15 cellular contexts compared by ENCODE assay signal in the genomic region with DNA sequence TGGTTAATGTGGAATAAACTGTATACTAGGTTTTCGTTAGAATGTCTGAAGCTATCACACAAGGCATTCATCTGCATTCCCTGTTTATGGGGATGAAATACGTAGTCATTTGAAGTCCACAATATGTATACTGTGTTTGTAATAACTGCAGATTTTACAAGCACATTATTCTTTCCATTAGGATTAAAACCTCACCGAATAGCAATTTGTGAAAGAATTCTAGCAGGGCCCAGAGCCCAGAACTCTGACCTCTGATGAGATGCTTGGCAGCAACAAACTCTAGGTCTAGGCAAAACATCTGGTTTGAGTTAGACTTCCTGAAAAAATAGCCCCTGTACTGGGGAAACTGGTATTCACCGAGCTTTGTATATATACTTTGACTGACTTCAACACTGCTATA.
A peak's percentile ranks its signal among the peaks of the same experiment; 100 is the strongest.
DNase-seq lines count a peak whose midpoint lies in the region; ATAC-seq and TF ChIP-seq lines count a peak whose summit lies in the region.
"Had no signal": no experiment of that assay in that cellular context is flagged by ENCODE, and none has a peak within 500 bp of the region (broad histone marks: within the 10 kb centered on the region; RNA-seq: fewer than 3 reads in every experiment).

No MANE protein-coding gene starts in this region.

- no peaks in the 10 kb centered on the region for H3K36me3 ChIP-seq in aorta (ENCODE audit: control insufficient read depth in 1 of 2, insufficient read depth in 2 of 2, low read length in 1 of 2)
- H3K36me3 ChIP-seq: gastrocnemius medialis had no signal

- no peaks in the 10 kb centered on the region for H3K9me3 ChIP-seq in aorta (ENCODE audit: control insufficient read depth, low read length)
- H3K9me3 ChIP-seq: gastrocnemius medialis, psoas muscle had no signal

- peak overlapping the region in 1 of 2 donors; percentile 1 for H3K27ac ChIP-seq in aorta (ENCODE audit: low read depth in 1 of 2, low read length in 2 of 2)
- H3K27ac ChIP-seq: gastrocnemius medialis, psoas muscle had no signal

- POLR2A ChIA-PET in GM10248 (lab: Yijun Ruan, JAX): no interaction called here

- no peaks in the 10 kb centered on the region for H3K4me1 Mint-ChIP-seq in activated T-helper 1 cell treated with anti-CD3 and anti-CD28 coated beads, Interleukin-12 subunit alpha, Interleukin-12 subunit beta, Interleukin-2, Interleukin-4 antibody, amounts not matched to agents 30 ng/mL and 10 ng/mL and 1 ng/mL, durations not matched to agents 14 hours and 24 hours and 36 hours (ENCODE audit: low read depth)
- H3K4me1 Mint-ChIP-seq: stimulated activated memory B cell treated with anti-CD40 and anti-IgM and Interleukin-4, amounts not matched to agents 10 μg/mL and 1 μg/mL and 100 μg/mL, for 72 hours had no signal

- peaks cover 0 to 7% of the 10 kb centered on the region in 2 donors for H3K4me1 ChIP-seq in aorta (ENCODE audit: control insufficient read depth in 1 of 2, insufficient read depth in 2 of 2, low read length in 2 of 2)
- H3K4me1 ChIP-seq: gastrocnemius medialis, psoas muscle had no signal

- CTCF ChIA-PET in GM10248 (lab: Yijun Ruan, JAX): interaction anchor here (1.3 to 1.7 kb wide), 3 partner anchors 13 to 20 kb away, joined by 3 to 5 read pairs (median 5); no protein-coding TSS in a partner anchor

- H3K27ac Mint-ChIP-seq in activated T-helper 1 cell treated with anti-CD3 and anti-CD28 coated beads, Interleukin-12 subunit alpha, Interleukin-12 subunit beta, Interleukin-2, Interleukin-4 antibody, amounts not matched to agents 30 ng/mL and 10 ng/mL and 1 ng/mL, durations not matched to agents 14 hours and 24 hours and 36 hours: no peak overlapping the region
- H3K27ac Mint-ChIP-seq: activated naive CD4-positive, alpha-beta T cell treated with anti-CD3 and anti-CD28 coated beads for 36 hours; dendritic cell treated with granulocyte-macrophage colony-stimulating factor and Interleukin-4, amounts not matched to agents 40 ng/mL and 50 ng/mL, for 4 days; stimulated activated memory B cell treated with anti-CD40 and anti-IgM and Interleukin-4, amounts not matched to agents 10 μg/mL and 1 μg/mL and 100 μg/mL, for 72 hours had no signal

- H3K9me3 Mint-ChIP-seq in activated T-helper 1 cell treated with anti-CD3 and anti-CD28 coated beads, Interleukin-12 subunit alpha, Interleukin-12 subunit beta, Interleukin-2, Interleukin-4 antibody, amounts not matched to agents 30 ng/mL and 10 ng/mL and 1 ng/mL, durations not matched to agents 14 hours and 24 hours and 36 hours: no peaks in the 10 kb centered on the region
- H3K9me3 Mint-ChIP-seq: activated naive CD4-positive, alpha-beta T cell treated with anti-CD3 and anti-CD28 coated beads for 36 hours; dendritic cell treated with granulocyte-macrophage colony-stimulating factor and Interleukin-4, amounts not matched to agents 40 ng/mL and 50 ng/mL, for 4 days; stimulated activated memory B cell treated with anti-CD40 and anti-IgM and Interleukin-4, amounts not matched to agents 10 μg/mL and 1 μg/mL and 100 μg/mL, for 72 hours had no signal

- TF ChIP-seq CTCF in astrocyte of the spinal cord (IDR thresholded peaks at IDR 0.05; ENCODE audit: low read depth, low read length) (no peak), GM10248 (IDR thresholded peaks at IDR 0.05; ENCODE audit: control extremely low read depth, extremely low read depth, low read depth, missing control alignments) (no peak)

- no peaks in the 10 kb centered on the region for H3K36me3 Mint-ChIP-seq in activated T-helper 1 cell treated with anti-CD3 and anti-CD28 coated beads, Interleukin-12 subunit alpha, Interleukin-12 subunit beta, Interleukin-2, Interleukin-4 antibody, amounts not matched to agents 30 ng/mL and 10 ng/mL and 1 ng/mL, durations not matched to agents 14 hours and 24 hours and 36 hours (ENCODE audit: low read depth)

- H3K27me3 ChIP-seq in aorta (ENCODE audit: control insufficient read depth in 1 of 2, insufficient read depth in 2 of 2, low read length in 1 of 2): no peaks in the 10 kb centered on the region
- H3K27me3 ChIP-seq: gastrocnemius medialis had no signal

- no peak overlapping the region for H3K4me3 ChIP-seq in astrocyte of the spinal cord (ENCODE audit: low read depth, low read length)
- no peak overlapping the region for H3K4me3 ChIP-seq in aorta (ENCODE audit: low read length in 2 of 2)
- H3K4me3 ChIP-seq: gastrocnemius medialis, psoas muscle had no signal

- ATAC-seq in aorta (ENCODE audit: low FRiP score): peak; percentile 57
- ATAC-seq: gastrocnemius medialis; psoas muscle; stimulated activated memory B cell treated with anti-CD40 and anti-IgM and Interleukin-4, amounts not matched to agents 10 μg/mL and 1 μg/mL and 100 μg/mL, for 72 hours had no signal

- H3K27me3 Mint-ChIP-seq in activated T-helper 1 cell treated with anti-CD3 and anti-CD28 coated beads, Interleukin-12 subunit alpha, Interleukin-12 subunit beta, Interleukin-2, Interleukin-4 antibody, amounts not matched to agents 30 ng/mL and 10 ng/mL and 1 ng/mL, durations not matched to agents 14 hours and 24 hours and 36 hours (ENCODE audit: insufficient read depth): peaks cover 2% of the 10 kb centered on the region
- H3K27me3 Mint-ChIP-seq: dendritic cell treated with granulocyte-macrophage colony-stimulating factor and Interleukin-4, amounts not matched to agents 40 ng/mL and 50 ng/mL, for 4 days; stimulated activated memory B cell treated with anti-CD40 and anti-IgM and Interleukin-4, amounts not matched to agents 10 μg/mL and 1 μg/mL and 100 μg/mL, for 72 hours had no signal

- 5% methylated on average over 4 of the region's 4 CpGs for WGBS in aorta, 2 donors

- intact Hi-C loops in aorta (cut with DNase I) (loop anchor here in 1 of 2 donors (10.0 kb wide), 1 partner anchor 68 kb away; no protein-coding TSS in a partner anchor), posterior cingulate gyrus (cut with DNase I) (no loop called here)
- intact Hi-C loops in activated T-helper 1 cell treated with anti-CD3 and anti-CD28 coated beads, Interleukin-12 subunit alpha, Interleukin-12 subunit beta, Interleukin-2, Interleukin-4 antibody, amounts not matched to agents 30 ng/mL and 10 ng/mL and 1 ng/mL, durations not matched to agents 14 hours and 24 hours and 36 hours (cut with micrococcal nuclease): no loop called here

- DNase-seq in HCEC 1CT (peak; percentile 81), astrocyte of the spinal cord (ENCODE audit: low read depth, low spot score) (peak; percentile 93), hepatic stellate cell (ENCODE audit: low spot score) (peak; percentile 9), aorta (peak in 1 of 2 donors; percentile 57), posterior cingulate gyrus (no peak), GM10248 (ENCODE audit: extremely low spot score) (no peak)
- no peak for DNase-seq in activated T-helper 1 cell treated with anti-CD3 and anti-CD28 coated beads, Interleukin-12 subunit alpha, Interleukin-12 subunit beta, Interleukin-2, Interleukin-4 antibody, amounts not matched to agents 30 ng/mL and 10 ng/mL and 1 ng/mL, durations not matched to agents 14 hours and 24 hours and 36 hours (ENCODE audit: low spot score)
- DNase-seq: activated naive CD4-positive, alpha-beta T cell treated with anti-CD3 and anti-CD28 coated beads for 36 hours; Calu3; gastrocnemius medialis; NK-92 treated with Interleukin-12 subunit alpha and Interleukin-12 subunit beta, amount 100 ng/mL, for 24 hours; psoas muscle; stimulated activated CD4-positive, alpha-beta T cell treated with anti-CD3 and anti-CD28 coated beads, Interleukin-4, amount 100 ng/mL, for 1 hour had no signal

- no peak overlapping the region for H3K4me3 Mint-ChIP-seq in activated T-helper 1 cell treated with anti-CD3 and anti-CD28 coated beads, Interleukin-12 subunit alpha, Interleukin-12 subunit beta, Interleukin-2, Interleukin-4 antibody, amounts not matched to agents 30 ng/mL and 10 ng/mL and 1 ng/mL, durations not matched to agents 14 hours and 24 hours and 36 hours
- H3K4me3 Mint-ChIP-seq: activated naive CD4-positive, alpha-beta T cell treated with anti-CD3 and anti-CD28 coated beads for 36 hours; dendritic cell treated with granulocyte-macrophage colony-stimulating factor and Interleukin-4, amounts not matched to agents 40 ng/mL and 50 ng/mL, for 4 days; stimulated activated memory B cell treated with anti-CD40 and anti-IgM and Interleukin-4, amounts not matched to agents 10 μg/mL and 1 μg/mL and 100 μg/mL, for 72 hours had no signal

- in situ Hi-C loops in astrocyte of the spinal cord (cut with HindIII; ENCODE audit: low sequenced_read_pairs): no loop called here

Comparison
In these comparisons a context has a peak if more than half of its experiments do, and no peak if none do; other contexts are left out.
1. DNase-seq: peak in HCEC 1CT (single experiment), astrocyte of the spinal cord (single experiment) and hepatic stellate cell (single experiment); none in activated T-helper 1 cell treated with anti-CD3 and anti-CD28 coated beads, Interleukin-12 subunit alpha, Interleukin-12 subunit beta, Interleukin-2, Interleukin-4 antibody, amounts not matched to agents 30 ng/mL and 10 ng/mL and 1 ng/mL, durations not matched to agents 14 hours and 24 hours and 36 hours (single experiment), posterior cingulate gyrus (0 of 10) and GM10248 (single experiment).